8 cellular contexts compared by ENCODE assay signal in the genomic region with DNA sequence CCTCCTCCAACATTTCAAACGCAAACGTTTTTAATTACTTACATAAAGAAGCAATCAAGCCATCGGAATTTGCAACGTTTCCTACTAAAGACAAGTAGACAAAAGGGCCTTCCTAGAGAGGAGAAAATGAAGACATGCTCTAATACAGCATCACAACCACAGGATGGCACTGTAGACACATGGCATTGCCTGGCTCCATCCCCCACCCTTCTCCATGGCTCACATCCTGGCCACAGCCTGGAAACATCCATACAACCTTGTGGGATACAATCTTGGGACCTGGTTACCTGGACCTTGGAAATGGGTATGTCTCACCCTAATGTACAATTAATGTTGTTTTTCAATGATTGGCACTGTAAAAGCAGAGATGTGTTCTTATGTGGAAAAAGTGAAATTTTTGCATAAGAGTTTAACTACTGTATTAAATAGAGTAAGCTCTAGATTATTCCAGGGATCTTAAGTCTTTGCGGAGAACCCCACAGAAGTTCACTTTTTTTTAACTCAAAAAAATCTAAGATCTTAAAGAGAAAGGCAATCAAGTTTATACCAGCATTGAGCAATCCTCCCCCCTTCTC. TPM values are rescaled to one million over a fixed set of nuclear protein-coding genes. Genes with fewer than 3 reads are reported as not detected.
A peak's percentile ranks its signal among the peaks of the same experiment; 100 is the strongest.
DNase-seq lines count a peak whose midpoint lies in the region; ATAC-seq and TF ChIP-seq lines count a peak whose summit lies in the region.

No MANE protein-coding gene starts in this region.

- H3K27me3 ChIP-seq in fibroblast of lung (ENCODE audit: control insufficient read depth, insufficient read depth, low read length), result no peaks in the 10 kb centered on the region

- no peaks in the 10 kb centered on the region for H3K4me1 ChIP-seq in fibroblast of lung (ENCODE audit: control insufficient read depth, extremely low read depth, insufficient read depth, low read length)

- H3K4me3 Mint-ChIP-seq in neural crest cell, result no peak overlapping the region
- no peak overlapping the region for H3K4me3 Mint-ChIP-seq in activated T-helper 1 cell treated with anti-CD3 and anti-CD28 coated beads, Interleukin-12 subunit alpha, Interleukin-12 subunit beta, Interleukin-2, Interleukin-4 antibody, amounts not matched to agents 30 ng/mL and 10 ng/mL and 1 ng/mL, durations not matched to agents 14 hours and 24 hours and 36 hours

- H3K27ac Mint-ChIP-seq in neural crest cell (ENCODE audit: unreplicated experiment), result no peak overlapping the region
- H3K27ac Mint-ChIP-seq in activated T-helper 1 cell treated with anti-CD3 and anti-CD28 coated beads, Interleukin-12 subunit alpha, Interleukin-12 subunit beta, Interleukin-2, Interleukin-4 antibody, amounts not matched to agents 30 ng/mL and 10 ng/mL and 1 ng/mL, durations not matched to agents 14 hours and 24 hours and 36 hours, result no peak overlapping the region

- peaks cover 31% of the 10 kb centered on the region for H3K36me3 Mint-ChIP-seq in neural crest cell (ENCODE audit: low read depth)
- H3K36me3 Mint-ChIP-seq in activated T-helper 1 cell treated with anti-CD3 and anti-CD28 coated beads, Interleukin-12 subunit alpha, Interleukin-12 subunit beta, Interleukin-2, Interleukin-4 antibody, amounts not matched to agents 30 ng/mL and 10 ng/mL and 1 ng/mL, durations not matched to agents 14 hours and 24 hours and 36 hours (ENCODE audit: low read depth), result peaks cover 19% of the 10 kb centered on the region

- no peak overlapping the region for H3K4me2 ChIP-seq in fibroblast of lung (ENCODE audit: extremely low read depth, insufficient read depth, low read length)

- peaks cover 27% of the 10 kb centered on the region for H3K4me1 Mint-ChIP-seq in neural crest cell
- no peaks in the 10 kb centered on the region for H3K4me1 Mint-ChIP-seq in activated T-helper 1 cell treated with anti-CD3 and anti-CD28 coated beads, Interleukin-12 subunit alpha, Interleukin-12 subunit beta, Interleukin-2, Interleukin-4 antibody, amounts not matched to agents 30 ng/mL and 10 ng/mL and 1 ng/mL, durations not matched to agents 14 hours and 24 hours and 36 hours (ENCODE audit: low read depth)

- peak; percentile 81 for TF ChIP-seq CTCF in C4-2B (conservative IDR thresholded peaks at IDR 0.05)
- TF ChIP-seq CTCF in fibroblast of lung (conservative IDR thresholded peaks at IDR 0.05 in 1 of 2, IDR thresholded peaks at IDR 0.05 in 1 of 2; ENCODE audit: low read depth in 1 of 2, low read length in 2 of 2), result peak; percentile 77 to 92
- peak; percentile 79 for TF ChIP-seq CTCF in neural crest cell (conservative IDR thresholded peaks at IDR 0.05)

- H3K27ac ChIP-seq in C4-2B (no peak overlapping the region), fibroblast of lung (ENCODE audit: insufficient read depth, low read length) (no peak overlapping the region)

- H4K20me1 ChIP-seq in fibroblast of lung (ENCODE audit: control insufficient read depth, extremely low read depth, insufficient read depth, low read length), result no peaks in the 10 kb centered on the region

- H3K36me3 ChIP-seq in fibroblast of lung (ENCODE audit: control insufficient read depth, insufficient read depth, low read length), result peaks cover 7% of the 10 kb centered on the region

- H3K9ac ChIP-seq in fibroblast of lung (ENCODE audit: insufficient read depth, low read length), result no peak overlapping the region

- no peak overlapping the region for H3K4me3 ChIP-seq in fibroblast of lung (replicated peaks in 1 of 4; ENCODE audit: control extremely low read depth in 1 of 4, insufficient read depth in 1 of 4, low read depth in 3 of 4, low read length in 4 of 4)

- ATAC-seq in GM18867 (IDR thresholded peaks at IDR 0.05; ENCODE audit: unreplicated experiment), result peak; percentile 40
- ATAC-seq in GM21576 (IDR thresholded peaks at IDR 0.05; ENCODE audit: unreplicated experiment), result no peak

- H3K9me3 Mint-ChIP-seq in neural crest cell, result peaks cover 3% of the 10 kb centered on the region
- H3K9me3 Mint-ChIP-seq in activated T-helper 1 cell treated with anti-CD3 and anti-CD28 coated beads, Interleukin-12 subunit alpha, Interleukin-12 subunit beta, Interleukin-2, Interleukin-4 antibody, amounts not matched to agents 30 ng/mL and 10 ng/mL and 1 ng/mL, durations not matched to agents 14 hours and 24 hours and 36 hours, result no peaks in the 10 kb centered on the region

- H3K79me2 ChIP-seq in fibroblast of lung (ENCODE audit: control insufficient read depth, insufficient read depth, low read length), result no peaks in the 10 kb centered on the region

- H2AFZ ChIP-seq in fibroblast of lung (ENCODE audit: low read length), result no peak overlapping the region

- H3K9me3 ChIP-seq in fibroblast of lung (ENCODE audit: control insufficient read depth, insufficient read depth, low read depth, low read length), result no peaks in the 10 kb centered on the region

- DNase-seq in NCI-H1417 (lab: John Stamatoyannopoulos, UW) (peak; percentile 60 to 92 (median 71)), UCSD-AML1 (lab: John Stamatoyannopoulos, UW; ENCODE audit: unreplicated experiment) (peak; percentile 28), fibroblast of lung (ENCODE audit: low read depth in 2 of 2) (peak; percentile 63 to 86), neural crest cell (ENCODE audit: low read depth, low spot score) (peak; percentile 45)
- no peak for DNase-seq in activated T-helper 1 cell treated with anti-CD3 and anti-CD28 coated beads, Interleukin-12 subunit alpha, Interleukin-12 subunit beta, Interleukin-2, Interleukin-4 antibody, amounts not matched to agents 30 ng/mL and 10 ng/mL and 1 ng/mL, durations not matched to agents 14 hours and 24 hours and 36 hours (ENCODE audit: low spot score)

- intact Hi-C loops in activated T-helper 1 cell treated with anti-CD3 and anti-CD28 coated beads, Interleukin-12 subunit alpha, Interleukin-12 subunit beta, Interleukin-2, Interleukin-4 antibody, amounts not matched to agents 30 ng/mL and 10 ng/mL and 1 ng/mL, durations not matched to agents 14 hours and 24 hours and 36 hours (cut with micrococcal nuclease), result loop anchor here (1.0 kb wide), 1 partner anchor 178 kb away; no protein-coding TSS in a partner anchor

- H3K27me3 Mint-ChIP-seq in neural crest cell (ENCODE audit: low read depth), result no peaks in the 10 kb centered on the region
- no peaks in the 10 kb centered on the region for H3K27me3 Mint-ChIP-seq in activated T-helper 1 cell treated with anti-CD3 and anti-CD28 coated beads, Interleukin-12 subunit alpha, Interleukin-12 subunit beta, Interleukin-2, Interleukin-4 antibody, amounts not matched to agents 30 ng/mL and 10 ng/mL and 1 ng/mL, durations not matched to agents 14 hours and 24 hours and 36 hours (ENCODE audit: insufficient read depth)

RNA-seq across cellular contexts. Expression of gene EBPL, which starts 21.5 kb away (rescaled TPM):
- total RNA-seq in fibroblast of lung, result 90.3 and 93.7 TPM in 2 replicates
- polyA plus RNA-seq in fibroblast of lung, result 69.4 and 78.2 TPM in 2 replicates
- polyA plus RNA-seq in fibroblast of lung (2012), result 58.6 and 64.7 TPM in 2 replicates
- 14.7 and 23.3 TPM in 2 replicates for polyA minus RNA-seq in fibroblast of lung (ENCODE audit: low replicate concordance)
- 52.7 and 55.4 TPM in 2 replicates for total RNA-seq in neural crest cell
- 42.6 and 44.6 TPM in 2 replicates for total RNA-seq in activated T-helper 1 cell treated with anti-CD3 and anti-CD28 coated beads, Interleukin-12 subunit alpha, Interleukin-12 subunit beta, Interleukin-2, Interleukin-4 antibody, amounts not matched to agents 30 ng/mL and 10 ng/mL and 1 ng/mL, durations not matched to agents 14 hours and 24 hours and 36 hours

RNA-seq across cellular contexts. Expression of gene ARL11, which starts 41.5 kb away (rescaled TPM):
- total RNA-seq in fibroblast of lung (under 0.01 TPM in 1 of 2 replicates, not detected in the other), neural crest cell (not detected in 2 replicates)
- not detected in 2 replicates for polyA plus RNA-seq in fibroblast of lung
- not detected in 2 replicates for polyA plus RNA-seq in fibroblast of lung (2012)
- polyA minus RNA-seq in fibroblast of lung (ENCODE audit: low replicate concordance), result not detected in 2 replicates
- 0.80 and 0.93 TPM in 2 replicates for total RNA-seq in activated T-helper 1 cell treated with anti-CD3 and anti-CD28 coated beads, Interleukin-12 subunit alpha, Interleukin-12 subunit beta, Interleukin-2, Interleukin-4 antibody, amounts not matched to agents 30 ng/mL and 10 ng/mL and 1 ng/mL, durations not matched to agents 14 hours and 24 hours and 36 hours
